Comparison of ENCODE assay signal across 20 cellular contexts in genomic region chr1:81467433-81467832, GRCh38.
A peak's percentile ranks its signal among the peaks of the same experiment; 100 is the strongest.
DNase-seq lines count a peak whose midpoint lies in the region; ATAC-seq and TF ChIP-seq lines count a peak whose summit lies in the region.
"Had no signal": no experiment of that assay in that cellular context is flagged by ENCODE, and none has a peak within 500 bp of the region (broad histone marks: within the 10 kb centered on the region; RNA-seq: fewer than 3 reads in every experiment).

No MANE protein-coding gene starts in this region.

- H3K9me2 ChIP-seq in neural cell (ENCODE audit: insufficient read depth, low read length): no peaks in the 10 kb centered on the region
- no peaks in the 10 kb centered on the region for H3K9me2 ChIP-seq in PC-3 (replicated peaks; ENCODE audit: low read length)

- H3K27me3 ChIP-seq in endodermal cell (ENCODE audit: control insufficient read depth, insufficient read depth, low read length, poor library complexity, severe bottlenecking) (no peaks in the 10 kb centered on the region), neural cell (ENCODE audit: insufficient read depth, low read depth, low read length) (no peaks in the 10 kb centered on the region), PC-3 (ENCODE audit: low read length) (peaks cover 71% of the 10 kb centered on the region)

- H3K4me1 ChIP-seq in endodermal cell (ENCODE audit: control insufficient read depth, insufficient read depth, low read length) (no peaks in the 10 kb centered on the region), PC-3 (ENCODE audit: insufficient read depth, low read length) (no peaks in the 10 kb centered on the region)

- H3K9me3 ChIP-seq in endodermal cell (ENCODE audit: control insufficient read depth, low read length): no peaks in the 10 kb centered on the region
- no peaks in the 10 kb centered on the region for H3K9me3 ChIP-seq in neural cell (ENCODE audit: low read length)
- no peaks in the 10 kb centered on the region for H3K9me3 ChIP-seq in PC-3 (ENCODE audit: low read length)

- no peaks in the 10 kb centered on the region for H3K27me3 Mint-ChIP-seq in endodermal cell (ENCODE audit: insufficient read depth)
- no peaks in the 10 kb centered on the region for H3K27me3 Mint-ChIP-seq in natural killer cell (ENCODE audit: low read depth in 2 of 2)
- H3K27me3 Mint-ChIP-seq: IgD-negative memory B cell had no signal

- no peaks in the 10 kb centered on the region for H3K36me3 ChIP-seq in endodermal cell (ENCODE audit: control insufficient read depth, insufficient read depth, low read length)
- H3K36me3 ChIP-seq in neural cell (ENCODE audit: insufficient read depth, low read length): no peaks in the 10 kb centered on the region
- H3K36me3 ChIP-seq in PC-3 (ENCODE audit: low read depth, low read length): no peaks in the 10 kb centered on the region

- H3K27ac Mint-ChIP-seq in endodermal cell: no peak overlapping the region
- H3K27ac Mint-ChIP-seq in natural killer cell: no peak overlapping the region
- H3K27ac Mint-ChIP-seq: CD14-positive monocyte had no signal

- POLR2A ChIA-PET in PC-3 (lab: Charles Lee; ENCODE audit: unreplicated experiment): no interaction called here

- H3F3A ChIP-seq in neural cell (ENCODE audit: insufficient read depth, low read length, poor library complexity, severe bottlenecking) (peaks cover 10% of the 10 kb centered on the region), PC-3 (ENCODE audit: low read length, unreplicated experiment) (no peaks in the 10 kb centered on the region)

- H3K79me2 ChIP-seq in neural cell (replicated peaks; ENCODE audit: insufficient read depth, low read length): no peaks in the 10 kb centered on the region
- H3K79me2 ChIP-seq in PC-3 (ENCODE audit: low read length): no peaks in the 10 kb centered on the region

- H3K4me2 ChIP-seq in neural cell (ENCODE audit: low read length) (no peak overlapping the region), PC-3 (ENCODE audit: low read length) (no peak overlapping the region)

- no peak overlapping the region for H3K9ac ChIP-seq in endodermal cell (ENCODE audit: extremely low read depth, low read length, poor library complexity, severe bottlenecking)
- H3K9ac ChIP-seq in neural cell (ENCODE audit: low read length): no peak overlapping the region
- no peak overlapping the region for H3K9ac ChIP-seq in PC-3 (ENCODE audit: low read length)

- peaks cover 11% of the 10 kb centered on the region for H3K4me1 Mint-ChIP-seq in endodermal cell
- H3K4me1 Mint-ChIP-seq in natural killer cell: peaks cover 0 to 5% of the 10 kb centered on the region in 2 donors

- no peak for ATAC-seq in activated CD4-positive, CD25-positive, alpha-beta regulatory T cell treated with anti-CD3 and anti-CD28 coated beads, Interleukin-2, amount 50 U/mL, for 24 hours
- no peak for ATAC-seq in PC-3
- no peak for ATAC-seq in natural killer cell
- ATAC-seq: Right ventricle myocardium inferior had no signal

- no peak for TF ChIP-seq CTCF in endodermal cell (conservative IDR thresholded peaks at IDR 0.05)
- no peak for TF ChIP-seq CTCF in neural cell (IDR thresholded peaks at IDR 0.05; ENCODE audit: poor library complexity, severe bottlenecking)
- TF ChIP-seq CTCF in PC-3 (conservative IDR thresholded peaks at IDR 0.05; ENCODE audit: low read depth, low read length): no peak
- TF ChIP-seq CTCF in natural killer cell (IDR thresholded peaks at IDR 0.05): no peak

- H4K20me1 ChIP-seq in neural cell (ENCODE audit: insufficient read depth) (no peaks in the 10 kb centered on the region), PC-3 (ENCODE audit: low read length) (no peaks in the 10 kb centered on the region)

- TF ChIP-seq EP300 in neural cell (conservative IDR thresholded peaks at IDR 0.05; ENCODE audit: poor library complexity, severe bottlenecking): no peak

- H3K27ac ChIP-seq in endodermal cell (ENCODE audit: low read depth, low read length) (peak overlapping the region; percentile 87), neural cell (ENCODE audit: low read length) (no peak overlapping the region), PC-3 (ENCODE audit: low read length) (no peak overlapping the region)

- intact Hi-C loops in PC-3 (cut with micrococcal nuclease) (no loop called here), head of caudate nucleus (cut with DNase I) (no loop called here), natural killer cell (cut with micrococcal nuclease) (no loop called here)

- no peak overlapping the region for H3K4me3 Mint-ChIP-seq in endodermal cell
- H3K4me3 Mint-ChIP-seq in natural killer cell: no peak overlapping the region
- H3K4me3 Mint-ChIP-seq: CD14-positive monocyte, H9, IgD-negative memory B cell had no signal

- CTCF ChIA-PET in PC-3 (lab: Charles Lee): no interaction called here

- H3K4me3 ChIP-seq in endodermal cell (ENCODE audit: low read length): no peak overlapping the region
- H3K4me3 ChIP-seq in neural cell (ENCODE audit: low read length): peak overlapping the region; percentile 34
- no peak overlapping the region for H3K4me3 ChIP-seq in PC-3 (ENCODE audit: low read length)

- no TSS peak for BruUV-seq in PC-3 (replicated peaks; lab: Mats Ljungman, UMichigan)

- TF ChIP-seq RAD21 in neural cell (conservative IDR thresholded peaks at IDR 0.05): no peak

- 74 to 82% methylated on average over 4 of the region's 4 CpGs for WGBS in endodermal cell (ENCODE audit: insufficient coverage in 1 of 2, insufficient read length in 1 of 2), 2 experiments

- H3K9me3 Mint-ChIP-seq in endodermal cell: no peaks in the 10 kb centered on the region
- H3K9me3 Mint-ChIP-seq in natural killer cell: peaks cover 4 to 8% of the 10 kb centered on the region in 2 donors
- H3K9me3 Mint-ChIP-seq: CD14-positive monocyte, H9, IgD-negative memory B cell had no signal

- no peaks in the 10 kb centered on the region for H3K36me3 Mint-ChIP-seq in endodermal cell (ENCODE audit: low read depth)
- peaks cover 5% of the 10 kb centered on the region for H3K36me3 Mint-ChIP-seq in natural killer cell
- H3K36me3 Mint-ChIP-seq: CD14-positive monocyte had no signal

- H2AFZ ChIP-seq in neural cell (ENCODE audit: low read depth, low read length) (no peak overlapping the region), PC-3 (ENCODE audit: low read length) (no peak overlapping the region)

- DNase-seq in NCI-H146 (lab: John Stamatoyannopoulos, UW) (peak; percentile 18), NCI-H146 treated with DMSO at 0.1 percent for 48 hours (lab: John Stamatoyannopoulos, UW; ENCODE audit: unreplicated experiment) (no peak), endodermal cell (no peak), PC-3 (no peak), head of caudate nucleus (no peak), natural killer cell (no peak)
- DNase-seq: 8988T; DND-41; H9; Karpas-422; NCI-H1436 treated with DMSO at 0.1 percent for 48 hours; NCI-H2081 treated with DMSO at 0.1 percent for 48 hours; NCI-H446 treated with DMSO at 0.1 percent for 48 hours; NCI-H748 treated with DMSO at 0.1 percent for 48 hours; NK-92 treated with Interleukin-12 subunit alpha and Interleukin-12 subunit beta, amount 100 ng/mL, for 24 hours had no signal

TF ChIP-seq in neural cell, 6 proteins besides CTCF, POLR2A, EP300 and RAD21:
- no peak for TF ChIP-seq MXI1 (conservative IDR thresholded peaks at IDR 0.05; ENCODE audit: poor library complexity, severe bottlenecking)
- TF ChIP-seq SMC3 (conservative IDR thresholded peaks at IDR 0.05; ENCODE audit: poor library complexity): no peak
- TF ChIP-seq TAF1 (IDR thresholded peaks at IDR 0.05; ENCODE audit: low read depth): no peak
- TF ChIP-seq REST (IDR thresholded peaks at IDR 0.05; ENCODE audit: borderline replicate concordance): no peak
- no peak for TF ChIP-seq EZH2 (IDR thresholded peaks at IDR 0.05; ENCODE audit: borderline replicate concordance, insufficient read depth, low read length, poor library complexity, severe bottlenecking)
- TF ChIP-seq POLR2AphosphoS5 (IDR thresholded peaks at IDR 0.05): no peak
TF ChIP-seq in neural cell: peak in this region for 0.
